In the genomic region with DNA sequence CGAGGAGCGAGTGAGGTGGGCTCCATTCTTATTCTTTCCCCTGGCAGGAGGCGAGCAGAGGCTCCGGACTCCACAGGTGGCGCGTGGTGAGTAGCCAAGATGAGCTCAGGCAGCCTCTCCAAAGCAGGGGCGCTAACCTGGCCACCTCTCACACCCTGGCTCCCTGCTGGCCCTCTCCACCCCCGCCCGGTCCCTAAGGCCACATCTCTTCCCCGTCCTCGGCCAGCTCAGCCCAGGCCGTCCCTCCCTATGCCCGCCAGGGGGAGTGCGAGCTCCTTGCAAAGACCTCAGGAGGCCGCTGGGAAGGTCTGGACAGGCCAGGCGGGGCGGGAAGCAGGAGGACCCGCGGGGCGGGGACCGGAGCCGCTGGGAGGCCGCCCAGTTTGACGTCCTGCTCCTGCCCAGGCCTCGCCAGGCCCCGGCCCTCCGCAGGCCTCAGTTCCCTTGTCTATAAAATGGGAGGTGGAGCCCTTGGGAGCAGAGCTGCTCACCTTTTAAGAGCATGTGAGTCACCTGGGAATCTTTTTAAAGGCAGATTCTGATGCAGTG, we compare ENCODE assay signal across 8 cellular contexts. TPM values are rescaled to one million over a fixed set of nuclear protein-coding genes. Genes with fewer than 3 reads are reported as not detected.
DNase-seq lines count a peak whose midpoint lies in the region; ATAC-seq and TF ChIP-seq lines count a peak whose summit lies in the region.

No MANE protein-coding gene starts in this region.

- H3K4me3 ChIP-seq in PC-9 (no peak overlapping the region), fibroblast of the aortic adventitia (ENCODE audit: low read depth, low read length) (peak overlapping the region; percentile 35), neuronal stem cell (ENCODE audit: low read length in 2 of 2) (peak overlapping the region in 1 of 2 donors; percentile 22)

- no TSS peak for BruUV-seq in PC-9 (replicated peaks; lab: Mats Ljungman, UMichigan)

- H2BK12ac ChIP-seq in neuronal stem cell (ENCODE audit: low read length) = peak overlapping the region; percentile 81

- H3K4ac ChIP-seq in neuronal stem cell (ENCODE audit: low read length) = peak overlapping the region; percentile 67

- in situ Hi-C loops in KBM-7 (cut with MboI; ENCODE audit: low pct_unique_long_range_greater_than_20kb, low sequenced_read_pairs) = loop anchor here (10.0 kb wide), 1 partner anchor 449 kb away; no protein-coding TSS in a partner anchor

- H2BK15ac ChIP-seq in neuronal stem cell (ENCODE audit: low read length) = peak overlapping the region; percentile 96

- H3K23ac ChIP-seq in neuronal stem cell (ENCODE audit: low read depth, low read length, poor library complexity) = peak overlapping the region; percentile 73

- H2AFZ ChIP-seq in PC-9 = peak overlapping the region; percentile 71
- H2AFZ ChIP-seq in neuronal stem cell (ENCODE audit: low read length) = peak overlapping the region; percentile 95

- peaks cover 4% of the 10 kb centered on the region for H3F3A ChIP-seq in PC-9 (ENCODE audit: insufficient read depth, low read depth)

- no peak overlapping the region for H3K4me3 Mint-ChIP-seq in activated T-cell treated with anti-CD3 and anti-CD28 coated beads, Interleukin-2, amount 50 U/mL, for 72 hours

- no peak overlapping the region for H3K27ac Mint-ChIP-seq in activated T-cell treated with anti-CD3 and anti-CD28 coated beads, Interleukin-2, amount 50 U/mL, for 72 hours

- H3K27me3 ChIP-seq in PC-9 (ENCODE audit: insufficient read depth, low read depth) = no peaks in the 10 kb centered on the region
- peaks cover 0 to 6% (median 0%) of the 10 kb centered on the region in 3 experiments for H3K27me3 ChIP-seq in neuronal stem cell (ENCODE audit: control insufficient read depth in 3 of 3, insufficient read depth in 3 of 3, low read depth in 1 of 3, low read length in 3 of 3)

- no peaks in the 10 kb centered on the region for H3K79me1 ChIP-seq in neuronal stem cell (ENCODE audit: low read depth, low read length)

- H3K4me1 Mint-ChIP-seq in activated T-cell treated with anti-CD3 and anti-CD28 coated beads, Interleukin-2, amount 50 U/mL, for 72 hours (ENCODE audit: low read depth) = no peaks in the 10 kb centered on the region

- intact Hi-C loops in PC-9 (cut with micrococcal nuclease; ENCODE audit: unreplicated experiment) = loop anchor here (1.0 to 10.0 kb wide), 10 partner anchors 141 to 1269 kb away; no protein-coding TSS in a partner anchor

- WGBS in neuronal stem cell (ENCODE audit: extremely low coverage in 2 of 2, insufficient read length in 2 of 2, insufficient replicate concordance in 1 of 2), 2 donors = no CpG with 5 or more reads among the region's 27 CpGs

- H3K18ac ChIP-seq in neuronal stem cell (ENCODE audit: low read length) = peak overlapping the region; percentile 78

- H3K14ac ChIP-seq in neuronal stem cell (ENCODE audit: low read length) = no peak overlapping the region

- H3K79me2 ChIP-seq in PC-9 (ENCODE audit: low read depth) = no peaks in the 10 kb centered on the region

- POLR2A ChIA-PET in PC-9 (lab: Charles Lee; ENCODE audit: unreplicated experiment) = interaction anchor here (0.6 kb wide), 1 partner anchor 73 kb away, joined by 4 read pairs; no protein-coding TSS in a partner anchor

- CTCF ChIA-PET in PC-9 (lab: Charles Lee) = interaction anchor here (0.6 to 1.7 kb wide), 14 partner anchors 28 to 450 kb away, joined by 3 to 10 read pairs (median 4); no protein-coding TSS in a partner anchor

- H3K4me1 ChIP-seq in PC-9 (replicated peaks; ENCODE audit: insufficient read depth) (peaks cover 9% of the 10 kb centered on the region), neuronal stem cell (ENCODE audit: control insufficient read depth in 2 of 2, insufficient read depth in 1 of 2, low read depth in 1 of 2, low read length in 2 of 2) (peaks cover 0 to 4% of the 10 kb centered on the region in 2 donors)

- H4K20me1 ChIP-seq in PC-9 (ENCODE audit: insufficient read depth) = no peaks in the 10 kb centered on the region

- H2BK5ac ChIP-seq in neuronal stem cell (ENCODE audit: low read length) = no peak overlapping the region

- no peak overlapping the region for H4K8ac ChIP-seq in neuronal stem cell (ENCODE audit: low read depth, low read length)

- TF ChIP-seq CTCF in PC-9 (conservative IDR thresholded peaks at IDR 0.05) = peak; percentile 95
- peak; percentile 96 for TF ChIP-seq CTCF in fibroblast of the aortic adventitia (IDR thresholded peaks at IDR 0.05; ENCODE audit: insufficient read depth, low read length)

- no peak overlapping the region for H2BK120ac ChIP-seq in neuronal stem cell (ENCODE audit: low read depth, low read length)

- H4K91ac ChIP-seq in neuronal stem cell (ENCODE audit: low read depth, low read length, poor library complexity) = no peak overlapping the region

- no peak overlapping the region for H3K9ac ChIP-seq in neuronal stem cell (ENCODE audit: low read depth, low read length, poor library complexity)

- H3K27ac ChIP-seq in PC-9 (no peak overlapping the region), neuronal stem cell (replicated peaks; ENCODE audit: low read length) (no peak overlapping the region)

- H3K36me3 ChIP-seq in PC-9 (ENCODE audit: low read depth) (no peaks in the 10 kb centered on the region), neuronal stem cell (replicated peaks in 1 of 2; ENCODE audit: control insufficient read depth in 2 of 2, insufficient read depth in 2 of 2, low read length in 2 of 2) (no peaks in the 10 kb centered on the region)

- peak overlapping the region; percentile 69 for H3K4me2 ChIP-seq in PC-9
- H3K4me2 ChIP-seq in neuronal stem cell (ENCODE audit: insufficient read depth, low read length, poor library complexity, severe bottlenecking) = peak overlapping the region; percentile 33

- H3K36me3 Mint-ChIP-seq in activated T-cell treated with anti-CD3 and anti-CD28 coated beads, Interleukin-2, amount 50 U/mL, for 72 hours (ENCODE audit: insufficient read depth in 2 of 2) = no peaks in the 10 kb centered on the region

- H3K9me3 ChIP-seq in PC-9 (ENCODE audit: insufficient read depth, low read depth) = no peaks in the 10 kb centered on the region
- no peaks in the 10 kb centered on the region for H3K9me3 ChIP-seq in neuronal stem cell (replicated peaks in 1 of 2; ENCODE audit: control insufficient read depth in 2 of 2, insufficient read depth in 1 of 2, low read depth in 1 of 2, low read length in 2 of 2)

- peak; percentile 85 for DNase-seq in CMK (ENCODE audit: low read depth)
- DNase-seq in KBM-7 = peak; percentile 85
- DNase-seq in PC-9 = peak; percentile 82 to 97
- DNase-seq in activated T-cell treated with anti-CD3 and anti-CD28 coated beads, Interleukin-2, amount 50 U/mL, for 72 hours = peak; percentile 81
- peak; percentile 94 for DNase-seq in fibroblast of the aortic adventitia (ENCODE audit: low read depth)
- DNase-seq in neuronal stem cell (ENCODE audit: low spot score) = peak; percentile 93
- DNase-seq in stromal cell of bone marrow (ENCODE audit: low read depth) = peak; percentile 86

- H3K9me2 ChIP-seq in PC-9 (ENCODE audit: insufficient read depth) = no peaks in the 10 kb centered on the region

- peak; percentile 87 for ATAC-seq in GM21360 (IDR thresholded peaks at IDR 0.05; ENCODE audit: unreplicated experiment)
- ATAC-seq in activated T-cell treated with anti-CD3 and anti-CD28 coated beads, Interleukin-2, amount 50 U/mL, for 72 hours (replicated peaks in 1 of 2) = peak; percentile 85 to 91

- peaks cover 19% of the 10 kb centered on the region for H3K27me3 Mint-ChIP-seq in activated T-cell treated with anti-CD3 and anti-CD28 coated beads, Interleukin-2, amount 50 U/mL, for 72 hours (ENCODE audit: low read depth)

- H3K9me3 Mint-ChIP-seq in activated T-cell treated with anti-CD3 and anti-CD28 coated beads, Interleukin-2, amount 50 U/mL, for 72 hours = no peaks in the 10 kb centered on the region

- H2AK5ac ChIP-seq in neuronal stem cell (ENCODE audit: low read depth, low read length) = peak overlapping the region; percentile 2

RNA-seq across cellular contexts. Expression of gene GGTA1, which starts 46.3 kb away (rescaled TPM):
- total RNA-seq in PC-9 (2021) = not detected in 2 replicates
- total RNA-seq in activated T-cell treated with anti-CD3 and anti-CD28 coated beads, Interleukin-2, amount 50 U/mL, for 72 hours = not detected
- total RNA-seq in fibroblast of the aortic adventitia (ENCODE audit: low replicate concordance) = 0.18 TPM in 1 of 2 replicates, not detected in the other
- polyA plus RNA-seq in neuronal stem cell (2013, experiment 1 of 2) = 0.40 TPM
- polyA plus RNA-seq in neuronal stem cell (2013, experiment 2 of 2) = 0.47 TPM
